Comparison of ENCODE assay signal across 1 cellular context in the genomic region with DNA sequence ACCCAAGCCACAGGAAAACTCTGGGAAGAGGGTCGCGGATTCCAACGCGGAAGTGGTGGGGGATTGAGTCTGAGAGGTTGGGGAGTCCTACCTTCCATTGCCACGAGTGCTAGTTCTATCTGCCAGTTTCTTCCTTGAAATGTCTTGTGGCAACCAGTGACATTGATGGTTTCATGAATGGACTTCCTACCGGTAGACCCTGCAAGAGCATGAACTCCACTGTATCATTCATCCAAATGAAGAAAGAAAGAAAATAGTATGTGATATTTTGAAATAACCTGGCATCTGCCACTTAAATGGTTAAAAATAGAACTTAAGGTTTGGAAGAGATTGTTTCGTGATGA.
TF ChIP-seq lines count a peak whose summit lies in the region.

No MANE protein-coding gene starts in this region.

TF ChIP-seq in endothelial cell of umbilical vein, 7 proteins besides CTCF, POLR2A, EP300 and RAD21 (continued from another document):
- TF ChIP-seq, protein P1, sequence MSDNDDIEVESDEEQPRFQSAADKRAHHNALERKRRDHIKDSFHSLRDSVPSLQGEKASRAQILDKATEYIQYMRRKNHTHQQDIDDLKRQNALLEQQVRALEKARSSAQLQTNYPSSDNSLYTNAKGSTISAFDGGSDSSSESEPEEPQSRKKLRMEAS (IDR thresholded peaks at IDR 0.05; ENCODE audit: insufficient read depth, insufficient read length), result no peak
- TF ChIP-seq EZH2 (IDR thresholded peaks at IDR 0.05; ENCODE audit: borderline replicate concordance, low read depth, low read length, severe bottlenecking), result no peak
- TF ChIP-seq POLR2AphosphoS5 (IDR thresholded peaks at IDR 0.05; ENCODE audit: insufficient read depth, low read depth, low read length), result no peak
